In the genomic region with DNA sequence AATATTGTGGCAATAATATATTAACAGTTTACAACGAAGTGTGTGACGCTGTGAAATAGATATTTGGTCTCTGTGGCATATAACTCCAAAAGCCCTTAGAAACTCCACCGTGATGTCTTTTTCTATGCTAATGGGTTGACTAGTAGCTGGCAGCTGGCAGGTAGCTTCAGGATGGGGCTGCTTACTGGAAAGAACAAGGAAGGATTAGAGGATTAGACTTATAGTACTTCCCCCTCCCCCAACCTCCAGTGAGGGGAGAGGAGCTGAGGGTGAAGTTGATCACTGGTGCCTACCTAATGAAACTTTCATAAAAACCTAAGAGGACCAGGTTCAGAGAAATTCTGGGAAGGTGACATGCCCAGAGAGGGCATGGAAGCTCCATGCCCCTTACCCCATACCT, we compare ENCODE assay signal across 29 cellular contexts. TPM values are rescaled to one million over a fixed set of nuclear protein-coding genes. Genes with fewer than 3 reads are reported as not detected.
DNase-seq lines count a peak whose midpoint lies in the region; ATAC-seq, FAIRE-seq and TF ChIP-seq lines count a peak whose summit lies in the region.
"Had no signal": no experiment of that assay in that cellular context is flagged by ENCODE, and none has a peak within 500 bp of the region (broad histone marks: within the 10 kb centered on the region; RNA-seq: fewer than 3 reads in every experiment).

No MANE protein-coding gene starts in this region.

- no peaks in the 10 kb centered on the region for H3K4me1 Mint-ChIP-seq in endothelial cell (ENCODE audit: unreplicated experiment)
- H3K4me1 Mint-ChIP-seq: CD14-positive monocyte; CD4-positive, alpha-beta memory T cell; CD4-positive, CD25-positive, alpha-beta regulatory T cell; CD8-positive, alpha-beta memory T cell had no signal

- no peak overlapping the region for H3K27ac Mint-ChIP-seq in endothelial cell (ENCODE audit: unreplicated experiment)
- H3K27ac Mint-ChIP-seq: CD14-positive monocyte; CD4-positive, alpha-beta memory T cell; CD8-positive, alpha-beta memory T cell had no signal

- no peak overlapping the region for H3K27ac ChIP-seq in subcutaneous abdominal adipose tissue (ENCODE audit: low read depth, low read length)
- H3K27ac ChIP-seq: BLaER1 had no signal

- H3K36me3 Mint-ChIP-seq in endothelial cell (ENCODE audit: low read depth, unreplicated experiment), result peaks cover 56% of the 10 kb centered on the region
- H3K36me3 Mint-ChIP-seq: CD14-positive monocyte had no signal

- no peaks in the 10 kb centered on the region for H3K27me3 Mint-ChIP-seq in endothelial cell (ENCODE audit: unreplicated experiment)
- H3K27me3 Mint-ChIP-seq: CD4-positive, alpha-beta memory T cell; CD4-positive, CD25-positive, alpha-beta regulatory T cell had no signal

- peak overlapping the region in 3 of 5 donors; percentile 12 to 22 (median 16) for H3K4me3 ChIP-seq in subcutaneous abdominal adipose tissue (ENCODE audit: low read depth in 1 of 5, low read length in 5 of 5)
- H3K4me3 ChIP-seq: BLaER1, GM12878 had no signal

- peak; percentile 35 for FAIRE-seq in D721Med (lab: Jason Lieb, UNC)
- FAIRE-seq: A204.1, GM12878, GM12892, GM18507 had no signal

- H3K9me3 ChIP-seq in subcutaneous abdominal adipose tissue (ENCODE audit: control insufficient read depth in 5 of 5, low read length in 5 of 5), result peaks cover 32 to 79% (median 63%) of the 10 kb centered on the region in 5 donors
- H3K9me3 ChIP-seq: BE2C had no signal

- no peaks in the 10 kb centered on the region for H3K27me3 ChIP-seq in subcutaneous abdominal adipose tissue (ENCODE audit: control insufficient read depth in 5 of 5, insufficient read depth in 4 of 5, low read length in 5 of 5)
- H3K27me3 ChIP-seq: BE2C, BLaER1 had no signal

- no peak overlapping the region for H3K9ac ChIP-seq in subcutaneous abdominal adipose tissue (ENCODE audit: low read length in 5 of 5)
- H3K9ac ChIP-seq: BLaER1 had no signal

- TF ChIP-seq CTCF in D721Med (IDR thresholded peaks at IDR 0.05; ENCODE audit: insufficient read depth, missing control alignments), result no peak
- TF ChIP-seq CTCF in endothelial cell (IDR thresholded peaks at IDR 0.05; ENCODE audit: unreplicated experiment), result no peak

- H3K4me3 Mint-ChIP-seq in endothelial cell (ENCODE audit: unreplicated experiment), result peak overlapping the region; percentile 59
- H3K4me3 Mint-ChIP-seq: CD14-positive monocyte; CD4-positive, alpha-beta memory T cell; CD4-positive, CD25-positive, alpha-beta regulatory T cell; CD8-positive, alpha-beta memory T cell had no signal

- H3K36me3 ChIP-seq in subcutaneous abdominal adipose tissue (ENCODE audit: control insufficient read depth in 5 of 5, insufficient read depth in 5 of 5, low read length in 5 of 5), result peaks cover 8 to 22% (median 12%) of the 10 kb centered on the region in 5 donors
- H3K36me3 ChIP-seq: BE2C, BLaER1 had no signal

- no peaks in the 10 kb centered on the region for H3K4me1 ChIP-seq in subcutaneous abdominal adipose tissue (ENCODE audit: control insufficient read depth in 5 of 5, insufficient read depth in 5 of 5, low read length in 5 of 5)
- H3K4me1 ChIP-seq: BE2C, BLaER1 had no signal

- H3K9me3 Mint-ChIP-seq in endothelial cell (ENCODE audit: unreplicated experiment), result peaks cover 16% of the 10 kb centered on the region

- no peak for DNase-seq in D721Med (ENCODE audit: insufficient read length, low spot score)
- peak; percentile 61 for DNase-seq in NCI-H82 treated with DMSO at 0.1 percent for 48 hours (lab: John Stamatoyannopoulos, UW; ENCODE audit: unreplicated experiment)
- no peak for DNase-seq in endothelial cell (ENCODE audit: low spot score)
- DNase-seq in HUDEP-2 (lab: John Stamatoyannopoulos, UW; ENCODE audit: unreplicated experiment in 76 of 76), result no peak
- DNase-seq in NCI-H1436 (lab: John Stamatoyannopoulos, UW), result no peak
- no peak for DNase-seq in NCI-H1417 treated with DMSO at 0.1 percent for 48 hours (lab: John Stamatoyannopoulos, UW)
- DNase-seq: 8988T; ACHN; BE2C; C1 segment of cervical spinal cord; CD4-positive, alpha-beta memory T cell; CD4-positive, CD25-positive, alpha-beta regulatory T cell; CD8-positive, alpha-beta memory T cell; COR-L47; DMS 273 treated with DMSO at 0.1 percent for 48 hours; DMS153; DMS53; DMS79; DND-41; EL; GDM1 had no signal

- ATAC-seq in HG02588 (IDR thresholded peaks at IDR 0.05; ENCODE audit: unreplicated experiment), result no peak
- ATAC-seq: GM12878 had no signal

RNA-seq across cellular contexts. Expression of gene ZNF229, which starts 9.8 kb away (rescaled TPM):
- total RNA-seq in endothelial cell (ENCODE audit: unreplicated experiment), result 10.3 TPM
- total RNA-seq: CD4-positive, CD25-positive, alpha-beta regulatory T cell had no signal

RNA-seq across cellular contexts. Expression of gene ZNF285, which starts 37.0 kb away (rescaled TPM):
- total RNA-seq in endothelial cell (ENCODE audit: unreplicated experiment), result 3.2 TPM
